In genomic region chr3:183114374-183114773, GRCh38 we compare ENCODE assay signal across 1 cellular context.
A peak's percentile ranks its signal among the peaks of the same experiment; 100 is the strongest.
TF ChIP-seq lines count a peak whose summit lies in the region.

No MANE protein-coding gene starts in this region.

TF ChIP-seq in endothelial cell of umbilical vein, 7 proteins besides CTCF, POLR2A, EP300 and RAD21:
- TF ChIP-seq, protein P1, sequence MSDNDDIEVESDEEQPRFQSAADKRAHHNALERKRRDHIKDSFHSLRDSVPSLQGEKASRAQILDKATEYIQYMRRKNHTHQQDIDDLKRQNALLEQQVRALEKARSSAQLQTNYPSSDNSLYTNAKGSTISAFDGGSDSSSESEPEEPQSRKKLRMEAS (IDR thresholded peaks at IDR 0.05; ENCODE audit: insufficient read depth, insufficient read length): no peak
- TF ChIP-seq JUN (IDR thresholded peaks at IDR 0.05; ENCODE audit: borderline replicate concordance, insufficient read depth, insufficient read length, low read depth) (no peak), EZH2 (IDR thresholded peaks at IDR 0.05; ENCODE audit: borderline replicate concordance, low read depth, low read length, severe bottlenecking) (peak; percentile 29), FOS (IDR thresholded peaks at IDR 0.05; ENCODE audit: borderline replicate concordance, insufficient read depth, low read length) (no peak)
